18 cellular contexts compared by ENCODE assay signal in genomic region chr5:171816666-171817065, GRCh38. TPM values are rescaled to one million over a fixed set of nuclear protein-coding genes. Genes with fewer than 3 reads are reported as not detected.
DNase-seq lines count a peak whose midpoint lies in the region; TF ChIP-seq lines count a peak whose summit lies in the region.
"Had no signal": no experiment of that assay in that cellular context is flagged by ENCODE, and none has a peak within 500 bp of the region (broad histone marks: within the 10 kb centered on the region; RNA-seq: fewer than 3 reads in every experiment).

No MANE protein-coding gene starts in this region.

- no peaks in the 10 kb centered on the region for H3K9me2 ChIP-seq in PC-9 (ENCODE audit: insufficient read depth)

- H3K4ac ChIP-seq in trophoblast cell (ENCODE audit: low read depth, low read length) = no peak overlapping the region

- H3K9me3 Mint-ChIP-seq in nephron progenitor cell = peaks cover 17% of the 10 kb centered on the region

- no peak overlapping the region for H2BK5ac ChIP-seq in trophoblast cell (ENCODE audit: low read depth, low read length, poor library complexity)

- H3K79me2 ChIP-seq in PC-9 (ENCODE audit: low read depth) (no peaks in the 10 kb centered on the region), trophoblast cell (ENCODE audit: control insufficient read depth, insufficient read depth, low read length, poor library complexity) (no peaks in the 10 kb centered on the region)

- CTCF ChIA-PET in PC-9 (lab: Charles Lee) = no interaction called here

- H3K79me1 ChIP-seq in trophoblast cell (ENCODE audit: low read length) = no peaks in the 10 kb centered on the region

- H3K4me1 ChIP-seq in PC-9 (replicated peaks; ENCODE audit: insufficient read depth) (peaks cover 14% of the 10 kb centered on the region), trophoblast cell (ENCODE audit: control insufficient read depth in 1 of 2, insufficient read depth in 2 of 2, low read length in 2 of 2) (peaks cover 0 to 5% of the 10 kb centered on the region in 2 experiments), HAP-1 (no peaks in the 10 kb centered on the region), right atrium auricular region (no peaks in the 10 kb centered on the region)

- H3K36me3 ChIP-seq in PC-9 (ENCODE audit: low read depth) (no peaks in the 10 kb centered on the region), trophoblast cell (ENCODE audit: control insufficient read depth in 1 of 2, insufficient read depth in 2 of 2, low read length in 2 of 2) (no peaks in the 10 kb centered on the region), HAP-1 (replicated peaks) (no peaks in the 10 kb centered on the region), right atrium auricular region (no peaks in the 10 kb centered on the region)

- H3K36me3 Mint-ChIP-seq in nephron progenitor cell (ENCODE audit: low read depth) = peaks cover 9% of the 10 kb centered on the region

- H3K4me3 ChIP-seq in PC-9 (no peak overlapping the region), trophoblast cell (ENCODE audit: low read depth, low read length) (no peak overlapping the region), HAP-1 (no peak overlapping the region), right atrium auricular region (no peak overlapping the region)

- no peak overlapping the region for H2AK5ac ChIP-seq in trophoblast cell (ENCODE audit: low read length)

- WGBS in trophoblast cell (ENCODE audit: extremely low coverage, insufficient coverage, insufficient read length) = no CpG with 5 or more reads among the region's 1 CpG

- peaks cover 20% of the 10 kb centered on the region for H3K27me3 Mint-ChIP-seq in nephron progenitor cell (ENCODE audit: low read depth, poor library complexity)

- H3K4me3 Mint-ChIP-seq in nephron progenitor cell = no peak overlapping the region
- H3K4me3 Mint-ChIP-seq: CD4-positive, alpha-beta memory T cell; HFFc6 had no signal

- H3F3A ChIP-seq in PC-9 (ENCODE audit: insufficient read depth, low read depth) = no peaks in the 10 kb centered on the region

- POLR2A ChIA-PET in PC-9 (lab: Charles Lee; ENCODE audit: unreplicated experiment) = no interaction called here

- H3K14ac ChIP-seq in trophoblast cell (ENCODE audit: low read length) = no peak overlapping the region

- no peak overlapping the region for H3K27ac Mint-ChIP-seq in nephron progenitor cell
- H3K27ac Mint-ChIP-seq: CD4-positive, alpha-beta memory T cell; HFFc6 had no signal

- no peak overlapping the region for H3K9ac ChIP-seq in trophoblast cell (ENCODE audit: low read length)

- BruUV-seq in PC-9 (replicated peaks; lab: Mats Ljungman, UMichigan) = no TSS peak

- H3K4me1 Mint-ChIP-seq in nephron progenitor cell = no peaks in the 10 kb centered on the region
- H3K4me1 Mint-ChIP-seq: CD4-positive, alpha-beta memory T cell had no signal

- intact Hi-C loops in PC-9 (cut with micrococcal nuclease; ENCODE audit: unreplicated experiment) = no loop called here

- no peak overlapping the region for H4K8ac ChIP-seq in trophoblast cell (ENCODE audit: low read depth, low read length)

- no peak overlapping the region for H4K12ac ChIP-seq in trophoblast cell (ENCODE audit: low read depth, low read length)

- no peaks in the 10 kb centered on the region for H4K20me1 ChIP-seq in PC-9 (ENCODE audit: insufficient read depth)

- no peak overlapping the region for H4K91ac ChIP-seq in trophoblast cell (ENCODE audit: low read depth, low read length)

- H2AFZ ChIP-seq in PC-9 = no peak overlapping the region
- H2AFZ ChIP-seq in trophoblast cell (ENCODE audit: insufficient read depth, low read length, poor library complexity) = no peak overlapping the region

- H3K27ac ChIP-seq in PC-9 (no peak overlapping the region), trophoblast cell (ENCODE audit: low read depth, low read length) (no peak overlapping the region), right atrium auricular region (no peak overlapping the region)

- H3K4me2 ChIP-seq in PC-9 (peak overlapping the region; percentile 22; the same call in 1 of the 2 replicates), trophoblast cell (ENCODE audit: low read length) (no peak overlapping the region)

- H3K18ac ChIP-seq in trophoblast cell (ENCODE audit: low read length) = no peak overlapping the region

- in situ Hi-C loops in HAP-1 (cut with MboI; ENCODE audit: low sequenced_read_pairs) = no loop called here

- no peaks in the 10 kb centered on the region; the same call in 1 of the 2 replicates for H3K27me3 ChIP-seq in PC-9 (ENCODE audit: insufficient read depth, low read depth)
- no peaks in the 10 kb centered on the region for H3K27me3 ChIP-seq in trophoblast cell (ENCODE audit: insufficient read depth, low read length)
- peaks cover 10% of the 10 kb centered on the region for H3K27me3 ChIP-seq in HAP-1 (ENCODE audit: low read depth)
- no peaks in the 10 kb centered on the region for H3K27me3 ChIP-seq in right atrium auricular region

- TF ChIP-seq CTCF in PC-9 (conservative IDR thresholded peaks at IDR 0.05) = no peak
- no peak for TF ChIP-seq CTCF in nephron progenitor cell (IDR thresholded peaks at IDR 0.05)
- TF ChIP-seq CTCF in right atrium auricular region (IDR thresholded peaks at IDR 0.05) = no peak

- no peak overlapping the region for H2BK120ac ChIP-seq in trophoblast cell (ENCODE audit: insufficient read depth, low read length, poor library complexity)

- H3K9me3 ChIP-seq in PC-9 (ENCODE audit: insufficient read depth, low read depth) = no peaks in the 10 kb centered on the region
- H3K9me3 ChIP-seq in trophoblast cell (ENCODE audit: insufficient read depth, low read depth, low read length) = no peaks in the 10 kb centered on the region
- no peaks in the 10 kb centered on the region for H3K9me3 ChIP-seq in HAP-1
- peaks cover 0 to 3% of the 10 kb centered on the region in 2 donors for H3K9me3 ChIP-seq in right atrium auricular region

- peak; percentile 19 for DNase-seq in DMS53 treated with DMSO at 0.1 percent for 48 hours (lab: John Stamatoyannopoulos, UW; ENCODE audit: unreplicated experiment)
- DNase-seq in PC-9 = peak in 1 of 2 experiments; percentile 72
- peak; percentile 57 to 86 for DNase-seq in trophoblast cell
- no peak for DNase-seq in nephron progenitor cell
- DNase-seq in HAP-1 (ENCODE audit: low spot score in 2 of 2) = no peak
- DNase-seq in right atrium auricular region (ENCODE audit: low spot score) = no peak
- DNase-seq: C1 segment of cervical spinal cord; CD4-positive, alpha-beta memory T cell; COR-L47; DMS153; DMS79 treated with DMSO at 0.1 percent for 48 hours; GOT3; H7; HFFc6 had no signal

- no peak overlapping the region for H2BK12ac ChIP-seq in trophoblast cell (ENCODE audit: low read length)

- H3K23ac ChIP-seq in trophoblast cell (ENCODE audit: low read length) = no peak overlapping the region

RNA-seq across cellular contexts. Expression of gene SMIM23, which starts 31.0 kb away (rescaled TPM):
- total RNA-seq in PC-9 (2021) (not detected in 2 replicates), right atrium auricular region (not detected)
- polyA plus RNA-seq in trophoblast cell (2013) = not detected in 2 replicates
- total RNA-seq: A172; A673; CD4-positive, alpha-beta memory T cell; Daoy; H7; HFFc6 had no signal
- polyA plus RNA-seq: BJ; CD4-positive, alpha-beta memory T cell had no signal

Comparison
In these comparisons a context has a peak if more than half of its experiments do, and no peak if none do; other contexts are left out.
1. DNase-seq: peak in DMS53 treated with DMSO at 0.1 percent for 48 hours (single experiment) and trophoblast cell (2 of 2); none in nephron progenitor cell (single experiment), HAP-1 (0 of 2) and right atrium auricular region (single experiment).